Comparison of ENCODE assay signal across 8 cellular contexts in genomic region chr2:237201461-237202287, GRCh38.
DNase-seq lines count a peak whose midpoint lies in the region; ATAC-seq and TF ChIP-seq lines count a peak whose summit lies in the region.

No MANE protein-coding gene starts in this region.

- H3K27ac ChIP-seq in colonic mucosa (peak overlapping the region; percentile 40), psoas muscle (peak overlapping the region; percentile 10)

- H3K9ac ChIP-seq in colonic mucosa (ENCODE audit: low read depth in 2 of 2, low read length in 2 of 2): no peak overlapping the region

- no peaks in the 10 kb centered on the region for H3K4me1 ChIP-seq in colonic mucosa
- H3K4me1 ChIP-seq in psoas muscle: peaks cover 8% of the 10 kb centered on the region

- DNase-seq in colonic mucosa (peak; percentile 32), psoas muscle (peak; percentile 70 to 71), NCI-H2227 (lab: John Stamatoyannopoulos, UW; ENCODE audit: unreplicated experiment) (no peak), G401 (ENCODE audit: low spot score) (no peak), dedifferentiated amniotic fluid mesenchymal stem cell (ENCODE audit: extremely low spot score) (no peak), NCI-H2196 (lab: John Stamatoyannopoulos, UW; ENCODE audit: unreplicated experiment) (no peak)

- intact Hi-C loops in colonic mucosa (cut with DNase I): no loop called here
- intact Hi-C loops in psoas muscle (cut with DNase I): loop anchor here in 1 of 2 donors (5.0 kb wide), 1 partner anchor 56 kb away; no protein-coding TSS in a partner anchor

- H3K27me3 ChIP-seq in colonic mucosa (no peaks in the 10 kb centered on the region), psoas muscle (ENCODE audit: insufficient read depth in 3 of 3, low read length in 2 of 3) (peaks cover 0 to 3% (median 0%) of the 10 kb centered on the region in 3 donors)

- H3K4me3 ChIP-seq in colonic mucosa: no peak overlapping the region
- no peak overlapping the region for H3K4me3 ChIP-seq in psoas muscle

- ATAC-seq in GM19324 (IDR thresholded peaks at IDR 0.05; ENCODE audit: low FRiP score, unreplicated experiment) (peak; percentile 70), HG03558 (IDR thresholded peaks at IDR 0.05; ENCODE audit: extremely low read depth, unreplicated experiment) (peak; percentile 81), psoas muscle (peak; percentile 72 to 80 (median 79))

- H3K9me3 ChIP-seq in colonic mucosa: no peaks in the 10 kb centered on the region
- H3K9me3 ChIP-seq in psoas muscle: no peaks in the 10 kb centered on the region

- no peak for TF ChIP-seq CTCF in colonic mucosa (IDR thresholded peaks at IDR 0.05)
- no peak for TF ChIP-seq CTCF in psoas muscle (IDR thresholded peaks at IDR 0.05)

- WGBS in psoas muscle, 3 donors: 47 to 61% (median 48%) methylated on average over 14 of the region's 14 CpGs

- in situ Hi-C loops in G401 (cut with HindIII; ENCODE audit: low sequenced_read_pairs): no loop called here

- H3K36me3 ChIP-seq in colonic mucosa: no peaks in the 10 kb centered on the region
- H3K36me3 ChIP-seq in psoas muscle (ENCODE audit: insufficient read depth in 1 of 2, low read depth in 1 of 2): no peaks in the 10 kb centered on the region

Comparison
In these comparisons a context has a peak if more than half of its experiments do, and no peak if none do; other contexts are left out.
1. DNase-seq: peak in colonic mucosa (single experiment) and psoas muscle (2 of 2); none in NCI-H2227 (single experiment), G401 (single experiment), dedifferentiated amniotic fluid mesenchymal stem cell (single experiment) and NCI-H2196 (single experiment).
2. Peak in every context shown above with its lines, with median percentiles within 50 percentile points of each other: ATAC-seq.